ENCODE assay signal across 8 cellular contexts in genomic region chr2:165698621-165698946, GRCh38.
A peak's percentile ranks its signal among the peaks of the same experiment; 100 is the strongest.
DNase-seq lines count a peak whose midpoint lies in the region; TF ChIP-seq lines count a peak whose summit lies in the region.

No MANE protein-coding gene starts in this region.

- peak; percentile 20 for DNase-seq in activated naive CD4-positive, alpha-beta T cell treated with anti-CD3 and anti-CD28 coated beads for 36 hours
- DNase-seq in activated naive CD4-positive, alpha-beta T cell treated with anti-CD3 and anti-CD28 coated beads, Interleukin-2, amount 50 U/mL, for 16 hours: no peak
- peak; percentile 55 for DNase-seq in H9
- DNase-seq in LHCN-M2 (ENCODE audit: low read depth): peak; percentile 65
- peak in 2 of 3 donors; percentile 17 to 56 for DNase-seq in Peyer's patch
- no peak for DNase-seq in epithelial cell of proximal tubule (ENCODE audit: low read depth)
- peak; percentile 25 for DNase-seq in mucosa of gallbladder (ENCODE audit: low spot score)
- DNase-seq in CD8-positive, alpha-beta memory T cell: no peak

- no peak overlapping the region for H2AFZ ChIP-seq in H9 (ENCODE audit: low read length)

- H4K8ac ChIP-seq in H9 (replicated peaks; ENCODE audit: insufficient read length, low read depth, low read length): no peak overlapping the region

- no peaks in the 10 kb centered on the region for H3K9me3 ChIP-seq in H9 (ENCODE audit: control insufficient read depth, low read depth, low read length)
- no peaks in the 10 kb centered on the region for H3K9me3 ChIP-seq in Peyer's patch
- no peaks in the 10 kb centered on the region for H3K9me3 ChIP-seq in CD8-positive, alpha-beta memory T cell (ENCODE audit: low read length)

- H3K23me2 ChIP-seq in H9 (ENCODE audit: insufficient read length, low read depth, low read length, poor library complexity, severe bottlenecking): no peaks in the 10 kb centered on the region

- CTCF ChIA-PET in activated naive CD4-positive, alpha-beta T cell treated with anti-CD3 and anti-CD28 coated beads for 36 hours (lab: Charles Lee): no interaction called here
- CTCF ChIA-PET in CD8-positive, alpha-beta memory T cell (lab: Charles Lee): no interaction called here

- H3K14ac ChIP-seq in H9 (ENCODE audit: insufficient read depth, low read length): no peak overlapping the region

- H3K36me3 Mint-ChIP-seq in activated naive CD4-positive, alpha-beta T cell treated with anti-CD3 and anti-CD28 coated beads for 36 hours (ENCODE audit: low read depth): no peaks in the 10 kb centered on the region
- H3K36me3 Mint-ChIP-seq in H9 (ENCODE audit: insufficient read depth in 1 of 3, low read depth in 3 of 3): peaks cover 0 to under 1% (median 0%) of the 10 kb centered on the region in 3 experiments; a peak in 2 of 7 replicates
- no peaks in the 10 kb centered on the region for H3K36me3 Mint-ChIP-seq in CD8-positive, alpha-beta memory T cell

- peak overlapping the region; percentile 20 for H3K4me2 ChIP-seq in H9 (ENCODE audit: insufficient read depth, insufficient read length, low read length)

- no peaks in the 10 kb centered on the region for H3K79me2 ChIP-seq in H9 (ENCODE audit: insufficient read depth, low read length)

- H3K27ac ChIP-seq in H9 (ENCODE audit: insufficient read length, low read depth, low read length): peak overlapping the region; percentile 59
- no peak overlapping the region for H3K27ac ChIP-seq in Peyer's patch
- H3K27ac ChIP-seq in CD8-positive, alpha-beta memory T cell (ENCODE audit: low read depth, low read length): no peak overlapping the region

- H3K79me1 ChIP-seq in H9 (ENCODE audit: insufficient read depth, low read depth, low read length, poor library complexity, severe bottlenecking): no peaks in the 10 kb centered on the region

- no peak overlapping the region for H2BK5ac ChIP-seq in H9 (ENCODE audit: insufficient read length, low read length)

- no peaks in the 10 kb centered on the region for H3K9me3 Mint-ChIP-seq in activated naive CD4-positive, alpha-beta T cell treated with anti-CD3 and anti-CD28 coated beads for 36 hours
- peaks cover 0 to 2% of the 10 kb centered on the region in 2 experiments; a peak in 1 of 5 replicates for H3K9me3 Mint-ChIP-seq in H9
- no peaks in the 10 kb centered on the region for H3K9me3 Mint-ChIP-seq in CD8-positive, alpha-beta memory T cell

- H3K27me3 ChIP-seq in H9 (ENCODE audit: insufficient read depth, low read length) (no peaks in the 10 kb centered on the region), Peyer's patch (no peaks in the 10 kb centered on the region)
- no peaks in the 10 kb centered on the region for H3K27me3 ChIP-seq in CD8-positive, alpha-beta memory T cell (ENCODE audit: insufficient read depth, low read length, poor library complexity, severe bottlenecking)

- H3K23ac ChIP-seq in H9 (ENCODE audit: insufficient read length, low read depth, low read length): no peak overlapping the region

- H3K4me3 Mint-ChIP-seq in activated naive CD4-positive, alpha-beta T cell treated with anti-CD3 and anti-CD28 coated beads for 36 hours: no peak overlapping the region
- H3K4me3 Mint-ChIP-seq in H9: 0 out of 5 replicates have a peak overlapping the region, but pooled peaks of 1 of the 2 experiments have one; percentile 2
- H3K4me3 Mint-ChIP-seq in CD8-positive, alpha-beta memory T cell: no peak overlapping the region

- H2BK12ac ChIP-seq in H9 (ENCODE audit: insufficient read length, low read depth, low read length): no peak overlapping the region

- H4K91ac ChIP-seq in H9 (ENCODE audit: insufficient read length, low read depth, low read length): no peak overlapping the region

- H3K4me1 Mint-ChIP-seq in activated naive CD4-positive, alpha-beta T cell treated with anti-CD3 and anti-CD28 coated beads for 36 hours (ENCODE audit: low read depth): no peaks in the 10 kb centered on the region
- H3K4me1 Mint-ChIP-seq in H9: peaks cover 49 to 54% of the 10 kb centered on the region in 2 experiments
- H3K4me1 Mint-ChIP-seq in CD8-positive, alpha-beta memory T cell: no peaks in the 10 kb centered on the region

- H3T11ph ChIP-seq in H9 (ENCODE audit: low read length): no peak overlapping the region

- no peaks in the 10 kb centered on the region for H3K36me3 ChIP-seq in Peyer's patch
- no peaks in the 10 kb centered on the region for H3K36me3 ChIP-seq in CD8-positive, alpha-beta memory T cell (ENCODE audit: insufficient read depth, low read length)

- H2BK120ac ChIP-seq in H9 (ENCODE audit: low read depth, low read length, poor library complexity, severe bottlenecking): no peak overlapping the region

- H3K4me3 ChIP-seq in Peyer's patch: no peak overlapping the region
- no peak overlapping the region for H3K4me3 ChIP-seq in epithelial cell of proximal tubule (ENCODE audit: low read depth, low read length)
- no peak overlapping the region for H3K4me3 ChIP-seq in CD8-positive, alpha-beta memory T cell (ENCODE audit: low read length)

- H3K4me1 ChIP-seq in H9 (ENCODE audit: insufficient read depth, low read length) (peaks cover 14% of the 10 kb centered on the region; the same call in 1 of the 2 replicates), Peyer's patch (no peaks in the 10 kb centered on the region)
- H3K4me1 ChIP-seq in CD8-positive, alpha-beta memory T cell (ENCODE audit: insufficient read depth, low read length): no peaks in the 10 kb centered on the region

- no peak overlapping the region for H3K4ac ChIP-seq in H9 (ENCODE audit: low read depth, low read length)

- WGBS in H9 (ENCODE audit: extremely low coverage, insufficient read length, low lambda C conversion rate): no CpG with 5 or more reads among the region's 4 CpGs

- no peak overlapping the region for H3K27ac Mint-ChIP-seq in activated naive CD4-positive, alpha-beta T cell treated with anti-CD3 and anti-CD28 coated beads for 36 hours
- peak overlapping the region; percentile 90 to 96 (median 96) for H3K27ac Mint-ChIP-seq in H9
- H3K27ac Mint-ChIP-seq in CD8-positive, alpha-beta memory T cell: no peak overlapping the region

- H3K27me3 Mint-ChIP-seq in activated naive CD4-positive, alpha-beta T cell treated with anti-CD3 and anti-CD28 coated beads for 36 hours (ENCODE audit: low read depth): peaks cover 8% of the 10 kb centered on the region
- no peaks in the 10 kb centered on the region for H3K27me3 Mint-ChIP-seq in H9 (ENCODE audit: low read depth)
- peaks cover 8 to 18% of the 10 kb centered on the region in 2 donors for H3K27me3 Mint-ChIP-seq in CD8-positive, alpha-beta memory T cell

- TF ChIP-seq CTCF in H9 (conservative IDR thresholded peaks at IDR 0.05) (peak; percentile 68), Peyer's patch (IDR thresholded peaks at IDR 0.05) (peak in 4 of 6 experiments; percentile 28 to 63 (median 56)), epithelial cell of proximal tubule (conservative IDR thresholded peaks at IDR 0.05; ENCODE audit: low read depth, low read length) (peak; percentile 72)

- H4K5ac ChIP-seq in H9 (ENCODE audit: insufficient read length, low read depth, low read length): no peak overlapping the region

- no peak overlapping the region for H2BK15ac ChIP-seq in H9 (ENCODE audit: low read depth, low read length)

- intact Hi-C loops in activated naive CD4-positive, alpha-beta T cell treated with anti-CD3 and anti-CD28 coated beads for 36 hours (cut with micrococcal nuclease): loop anchor here (1.0 to 5.0 kb wide), 4 partner anchors 176 to 681 kb away; partner anchors contain the start of gene SCN2A

- no peak overlapping the region for H3K18ac ChIP-seq in H9 (ENCODE audit: insufficient read length, low read depth, low read length)

- no peak overlapping the region for H2AK5ac ChIP-seq in H9 (ENCODE audit: insufficient read length, low read length)

- POLR2A ChIA-PET in CD8-positive, alpha-beta memory T cell (lab: Charles Lee): no interaction called here

- H4K20me1 ChIP-seq in H9 (ENCODE audit: control insufficient read depth, insufficient read depth, insufficient read length): no peaks in the 10 kb centered on the region

- no peak overlapping the region for H2BK20ac ChIP-seq in H9 (ENCODE audit: low read depth, low read length, poor library complexity, severe bottlenecking)

- TF ChIP-seq POLR2A in Peyer's patch (IDR thresholded peaks at IDR 0.05): no peak

- no peak overlapping the region for H3K56ac ChIP-seq in H9 (ENCODE audit: insufficient read length, low read depth, low read length)

- no peak overlapping the region for H3K9ac ChIP-seq in H9 (ENCODE audit: extremely low read depth, insufficient read length, low read length)

Comparison
In these comparisons a context has a peak if more than half of its experiments do, and no peak if none do; other contexts are left out.
1. DNase-seq: peak in activated naive CD4-positive, alpha-beta T cell treated with anti-CD3 and anti-CD28 coated beads for 36 hours (single experiment), H9 (single experiment), LHCN-M2 (single experiment), Peyer's patch (2 of 3) and mucosa of gallbladder (single experiment); none in activated naive CD4-positive, alpha-beta T cell treated with anti-CD3 and anti-CD28 coated beads, Interleukin-2, amount 50 U/mL, for 16 hours (single experiment), epithelial cell of proximal tubule (single experiment) and CD8-positive, alpha-beta memory T cell (0 of 5).
2. H3K27ac Mint-ChIP-seq: peak in H9 (3 of 3); none in activated naive CD4-positive, alpha-beta T cell treated with anti-CD3 and anti-CD28 coated beads for 36 hours (single experiment) and CD8-positive, alpha-beta memory T cell (0 of 8).
3. Peak in every context shown above with its lines, with median percentiles within 50 percentile points of each other: CTCF ChIP-seq.